ENCODE assay signal across 1 cellular context in the genomic region with DNA sequence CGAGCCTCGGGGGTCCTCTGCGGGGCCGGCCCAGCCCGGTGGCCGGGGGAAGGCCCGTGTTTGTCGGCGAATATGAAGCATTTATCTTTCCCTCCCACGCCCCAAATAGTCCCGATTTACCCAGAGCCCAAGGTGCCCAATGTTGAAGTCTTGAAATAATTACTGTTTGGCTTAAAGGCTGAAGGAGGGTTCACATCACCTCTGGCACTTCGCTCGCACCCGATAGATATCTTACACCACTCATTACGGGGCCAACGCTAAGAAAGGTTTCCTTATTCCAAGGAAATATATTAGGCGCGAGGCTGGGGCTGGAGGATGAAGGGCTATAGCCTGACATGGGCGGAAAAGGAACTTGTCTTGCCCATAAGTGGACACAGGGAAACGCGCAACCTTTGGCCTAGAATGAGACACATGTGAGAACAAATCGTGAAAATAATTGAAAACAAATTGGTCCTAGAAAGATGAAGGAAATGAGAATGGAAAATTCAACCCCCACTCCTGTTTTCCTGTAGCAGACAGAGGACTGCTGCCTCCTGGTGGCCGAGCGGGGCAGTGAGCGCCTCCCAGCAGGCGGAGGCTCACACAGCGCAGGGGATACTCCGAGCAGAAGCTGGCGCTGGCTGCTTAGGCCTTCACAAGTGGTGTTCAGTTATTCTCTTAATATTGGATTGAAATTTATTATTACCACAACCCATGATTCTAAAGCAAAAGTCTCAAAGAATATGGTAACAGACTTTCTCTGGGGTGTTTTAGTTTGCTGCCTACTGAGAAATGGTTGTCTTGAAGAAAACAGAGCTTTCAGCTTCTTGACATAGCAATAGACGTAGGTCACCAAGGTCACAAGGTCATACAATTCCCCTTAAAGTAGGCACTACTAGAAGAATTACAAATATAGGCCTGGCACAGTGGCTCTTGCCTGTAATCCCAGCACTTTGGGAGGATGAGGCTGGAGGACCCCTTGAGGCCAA.
TF ChIP-seq lines count a peak whose summit lies in the region.

No MANE protein-coding gene starts in this region.

TF ChIP-seq in SK-N-SH, 30 proteins besides CTCF, POLR2A, EP300 and RAD21:
- TF ChIP-seq RCOR1 (IDR thresholded peaks at IDR 0.05; ENCODE audit: low read length) (peak; percentile 59; the same call in 1 of the 2 replicates), POLR2AphosphoS5 (IDR thresholded peaks at IDR 0.05; ENCODE audit: low read depth, low read length) (no peak), SIN3A (IDR thresholded peaks at IDR 0.05; ENCODE audit: borderline replicate concordance, low read depth, low read length) (no peak), SMC3 (IDR thresholded peaks at IDR 0.05; ENCODE audit: low read depth, low read length) (peak; percentile 90), CHD2 (IDR thresholded peaks at IDR 0.05; ENCODE audit: low read length, partially characterized antibody) (peak; percentile 68)
